9 cellular contexts compared by ENCODE assay signal in the genomic region with DNA sequence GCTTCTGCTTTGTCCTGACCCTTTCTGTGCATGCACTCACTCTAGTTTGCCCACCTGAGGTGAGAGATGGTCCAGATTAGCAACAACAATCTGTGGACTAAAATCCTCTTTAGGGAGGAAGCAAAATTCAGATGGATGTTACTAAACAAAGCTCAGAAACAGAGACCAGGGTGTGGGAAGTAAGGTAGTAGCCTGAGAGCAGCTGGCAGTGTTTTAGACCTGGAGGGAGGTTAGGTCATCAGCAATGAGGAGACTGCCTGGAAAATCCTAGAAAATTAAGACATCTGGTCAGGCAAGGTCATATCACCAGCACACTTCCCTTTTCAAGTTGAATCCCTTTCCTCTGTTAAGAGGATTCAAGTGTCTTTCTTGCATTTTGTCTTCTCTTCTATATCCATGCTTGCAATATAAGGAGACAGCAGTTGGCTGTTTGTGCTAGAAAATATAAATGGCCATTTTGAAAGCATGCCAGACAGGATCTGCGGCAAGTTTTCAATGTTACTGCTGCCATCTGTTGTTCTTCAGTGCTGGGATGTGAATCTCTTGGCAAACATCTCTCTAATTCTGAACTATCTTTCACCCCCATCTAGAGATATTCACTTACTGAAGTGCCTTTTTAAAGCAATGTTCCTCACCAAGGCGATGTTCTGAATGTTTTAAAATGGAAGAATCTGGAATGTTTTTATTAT.
DNase-seq lines count a peak whose midpoint lies in the region; ATAC-seq and TF ChIP-seq lines count a peak whose summit lies in the region.
"Had no signal": no experiment of that assay in that cellular context is flagged by ENCODE, and none has a peak within 500 bp of the region (broad histone marks: within the 10 kb centered on the region; RNA-seq: fewer than 3 reads in every experiment).

No MANE protein-coding gene starts in this region.

- intact Hi-C loops in natural killer cell (cut with micrococcal nuclease), result no loop called here

- ATAC-seq in natural killer cell (no peak), GM18907 (IDR thresholded peaks at IDR 0.05; ENCODE audit: unreplicated experiment) (no peak)
- no peak for ATAC-seq in activated CD8-positive, alpha-beta T cell treated with anti-CD3 and anti-CD28 coated beads, Interleukin-2, amount 10 ng/mL, durations not matched to agents 7 days and 5 days

- no peaks in the 10 kb centered on the region for H3K4me1 Mint-ChIP-seq in natural killer cell
- no peaks in the 10 kb centered on the region for H3K4me1 Mint-ChIP-seq in activated CD8-positive, alpha-beta T cell treated with anti-CD3 and anti-CD28 coated beads, Interleukin-2, amount 10 ng/mL, durations not matched to agents 7 days and 5 days (ENCODE audit: low read depth)

- H3K9me3 Mint-ChIP-seq in natural killer cell, result peaks cover 13 to 20% of the 10 kb centered on the region in 2 donors
- H3K9me3 Mint-ChIP-seq in activated CD8-positive, alpha-beta T cell treated with anti-CD3 and anti-CD28 coated beads, Interleukin-2, amount 10 ng/mL, durations not matched to agents 7 days and 5 days (ENCODE audit: insufficient read depth), result peaks cover 1% of the 10 kb centered on the region

- H3K4me3 ChIP-seq in astrocyte of the spinal cord (ENCODE audit: low read depth, low read length), result no peak overlapping the region
- H3K4me3 ChIP-seq: prostate gland had no signal

- H3K36me3 Mint-ChIP-seq in natural killer cell, result no peaks in the 10 kb centered on the region
- H3K36me3 Mint-ChIP-seq in activated CD8-positive, alpha-beta T cell treated with anti-CD3 and anti-CD28 coated beads, Interleukin-2, amount 10 ng/mL, durations not matched to agents 7 days and 5 days (ENCODE audit: low read depth), result no peaks in the 10 kb centered on the region

- H3K27me3 Mint-ChIP-seq in natural killer cell (ENCODE audit: low read depth in 2 of 2), result no peaks in the 10 kb centered on the region
- no peaks in the 10 kb centered on the region for H3K27me3 Mint-ChIP-seq in activated CD8-positive, alpha-beta T cell treated with anti-CD3 and anti-CD28 coated beads, Interleukin-2, amount 10 ng/mL, durations not matched to agents 7 days and 5 days (ENCODE audit: low read depth)

- no peak overlapping the region for H3K4me3 Mint-ChIP-seq in natural killer cell
- H3K4me3 Mint-ChIP-seq in activated CD8-positive, alpha-beta T cell treated with anti-CD3 and anti-CD28 coated beads, Interleukin-2, amount 10 ng/mL, durations not matched to agents 7 days and 5 days, result no peak overlapping the region

- DNase-seq in Ammon's horn (ENCODE audit: low spot score) (peak; percentile 60), M059J (ENCODE audit: low read depth) (peak; percentile 19), astrocyte of the spinal cord (ENCODE audit: low read depth, low spot score) (peak; percentile 72), medulla oblongata (ENCODE audit: extremely low spot score) (peak; percentile 72), natural killer cell (no peak), amniotic stem cell (lab: John Stamatoyannopoulos, UW) (no peak)
- no peak for DNase-seq in activated CD8-positive, alpha-beta T cell treated with anti-CD3 and anti-CD28 coated beads, Interleukin-2, amount 10 ng/mL, durations not matched to agents 7 days and 5 days

- in situ Hi-C loops in astrocyte of the spinal cord (cut with HindIII; ENCODE audit: low sequenced_read_pairs), result no loop called here

- no peak overlapping the region for H3K27ac Mint-ChIP-seq in natural killer cell
- H3K27ac Mint-ChIP-seq in activated CD8-positive, alpha-beta T cell treated with anti-CD3 and anti-CD28 coated beads, Interleukin-2, amount 10 ng/mL, durations not matched to agents 7 days and 5 days, result no peak overlapping the region

- TF ChIP-seq CTCF in astrocyte of the spinal cord (IDR thresholded peaks at IDR 0.05; ENCODE audit: low read depth, low read length) (peak; percentile 26), natural killer cell (IDR thresholded peaks at IDR 0.05) (no peak)

- POLR2A ChIA-PET in activated CD8-positive, alpha-beta T cell treated with anti-CD3 and anti-CD28 coated beads, Interleukin-2, amount 10 ng/mL, durations not matched to agents 7 days and 5 days (lab: Charles Lee), result no interaction called here

- CTCF ChIA-PET in activated CD8-positive, alpha-beta T cell treated with anti-CD3 and anti-CD28 coated beads, Interleukin-2, amount 10 ng/mL, durations not matched to agents 7 days and 5 days (lab: Charles Lee), result no interaction called here

Comparison
In these comparisons a context has a peak if more than half of its experiments do, and no peak if none do; other contexts are left out.
1. DNase-seq: peak in Ammon's horn (single experiment), M059J (single experiment), astrocyte of the spinal cord (single experiment) and medulla oblongata (single experiment); none in natural killer cell (single experiment), amniotic stem cell (single experiment) and activated CD8-positive, alpha-beta T cell treated with anti-CD3 and anti-CD28 coated beads, Interleukin-2, amount 10 ng/mL, durations not matched to agents 7 days and 5 days (single experiment).